Comparison of ENCODE assay signal across 8 cellular contexts in genomic region chr1:25799346-25799720, GRCh38. TPM values are rescaled to one million over a fixed set of nuclear protein-coding genes. Genes with fewer than 3 reads are reported as not detected.
DNase-seq lines count a peak whose midpoint lies in the region; ATAC-seq and TF ChIP-seq lines count a peak whose summit lies in the region.

No MANE protein-coding gene starts in this region.

- no peak for TF ChIP-seq CTCF in astrocyte of the spinal cord (IDR thresholded peaks at IDR 0.05; ENCODE audit: low read depth, low read length)
- TF ChIP-seq CTCF in transverse colon (IDR thresholded peaks at IDR 0.05), result no peak

- no peak overlapping the region for H4K8ac ChIP-seq in mesenchymal stem cell (ENCODE audit: low read length)

- no peaks in the 10 kb centered on the region for H3K27me3 Mint-ChIP-seq in activated naive CD4-positive, alpha-beta T cell treated with anti-CD3 and anti-CD28 coated beads, Interleukin-2, amount 50 U/mL, for 24 hours

- H4K91ac ChIP-seq in mesenchymal stem cell (ENCODE audit: low read length), result no peak overlapping the region

- no peaks in the 10 kb centered on the region for H3K27me3 ChIP-seq in mesenchymal stem cell (ENCODE audit: control insufficient read depth in 1 of 2, insufficient read depth in 1 of 2, low read length in 2 of 2)
- no peaks in the 10 kb centered on the region for H3K27me3 ChIP-seq in transverse colon

- H2BK15ac ChIP-seq in mesenchymal stem cell (ENCODE audit: low read depth, poor library complexity, severe bottlenecking), result peak overlapping the region; percentile 54

- no peak for TF ChIP-seq POLR2A in transverse colon (IDR thresholded peaks at IDR 0.05)

- H3K4me3 ChIP-seq in astrocyte of the spinal cord (ENCODE audit: low read depth, low read length) (peak overlapping the region; percentile 45), mesenchymal stem cell (ENCODE audit: insufficient read depth in 1 of 2, low read depth in 1 of 2, low read length in 2 of 2) (peak overlapping the region in 1 of 2 experiments; percentile 80), transverse colon (peak overlapping the region in 3 of 4 donors; percentile 38 to 57 (median 45))

- H3K27ac ChIP-seq in mesenchymal stem cell (ENCODE audit: low read length, poor library complexity, severe bottlenecking) (no peak overlapping the region), transverse colon (peak overlapping the region; percentile 79 to 86 (median 82))

- H2AFZ ChIP-seq in mesenchymal stem cell (ENCODE audit: low read depth, low read length), result no peak overlapping the region

- H3K4me1 Mint-ChIP-seq in activated naive CD4-positive, alpha-beta T cell treated with anti-CD3 and anti-CD28 coated beads, Interleukin-2, amount 50 U/mL, for 24 hours, result peaks cover 85% of the 10 kb centered on the region

- no peaks in the 10 kb centered on the region for H3K9me3 Mint-ChIP-seq in activated naive CD4-positive, alpha-beta T cell treated with anti-CD3 and anti-CD28 coated beads, Interleukin-2, amount 50 U/mL, for 24 hours
- H3K9me3 Mint-ChIP-seq in activated naive CD4-positive, alpha-beta T cell treated with anti-CD3 and anti-CD28 coated beads, Interleukin-2, amount 50 U/mL, for 72 hours, result peaks cover 0 to 5% of the 10 kb centered on the region in 2 donors

- TF ChIP-seq EP300 in transverse colon (IDR thresholded peaks at IDR 0.05; ENCODE audit: low read depth), result no peak

- H3K23ac ChIP-seq in mesenchymal stem cell (ENCODE audit: low read length in 2 of 2), result no peak overlapping the region

- in situ Hi-C loops in astrocyte of the spinal cord (cut with HindIII; ENCODE audit: low sequenced_read_pairs) (no loop called here), transverse colon (cut with MboI; ENCODE audit: low pct_ligation_motif_present in 1 of 4, low pct_unique_long_range_greater_than_20kb in 1 of 4, low sequenced_read_pairs in 3 of 4) (loop anchor here (5.0 to 25.0 kb wide), 3 partner anchors 185 to 187 kb away; partner anchors contain the start of gene MAN1C1 (in 3 of the 4))

- peak overlapping the region; percentile 84 for H3K9ac ChIP-seq in mesenchymal stem cell (ENCODE audit: low read length)

- H2BK120ac ChIP-seq in mesenchymal stem cell (ENCODE audit: low read depth, low read length), result no peak overlapping the region

- peak overlapping the region; percentile 46 for H2AK5ac ChIP-seq in mesenchymal stem cell (ENCODE audit: low read length, severe bottlenecking)

- H3K4me1 ChIP-seq in mesenchymal stem cell (ENCODE audit: control insufficient read depth, insufficient read depth, low read depth, low read length) (peaks cover 20% of the 10 kb centered on the region), transverse colon (peaks cover 17 to 37% (median 20%) of the 10 kb centered on the region in 4 donors)

- H3K18ac ChIP-seq in mesenchymal stem cell (ENCODE audit: low read depth in 1 of 2, low read length in 2 of 2), result peak overlapping the region; percentile 18 to 44

- H3K4me2 ChIP-seq in mesenchymal stem cell (ENCODE audit: low read length, poor library complexity, severe bottlenecking), result peak overlapping the region; percentile 54

- peaks cover 10% of the 10 kb centered on the region for H3K79me1 ChIP-seq in mesenchymal stem cell (replicated peaks; ENCODE audit: low read length, poor library complexity, severe bottlenecking)

- peak overlapping the region; percentile 55 for H3K27ac Mint-ChIP-seq in activated naive CD4-positive, alpha-beta T cell treated with anti-CD3 and anti-CD28 coated beads, Interleukin-2, amount 50 U/mL, for 24 hours
- peak overlapping the region in 1 of 2 donors; percentile 46 for H3K27ac Mint-ChIP-seq in activated naive CD4-positive, alpha-beta T cell treated with anti-CD3 and anti-CD28 coated beads, Interleukin-2, amount 50 U/mL, for 72 hours

- no peak for ATAC-seq in activated naive CD4-positive, alpha-beta T cell treated with anti-CD3 and anti-CD28 coated beads, Interleukin-2, amount 50 U/mL, for 72 hours
- no peak for ATAC-seq in HG02852 (IDR thresholded peaks at IDR 0.05; ENCODE audit: unreplicated experiment)
- no peak for ATAC-seq in HG03469 (IDR thresholded peaks at IDR 0.05; ENCODE audit: unreplicated experiment)

- peak overlapping the region in 1 of 2 experiments; percentile 94 for H3K4ac ChIP-seq in mesenchymal stem cell (ENCODE audit: low read depth in 1 of 2, low read length in 2 of 2)

- H3K4me3 Mint-ChIP-seq in activated naive CD4-positive, alpha-beta T cell treated with anti-CD3 and anti-CD28 coated beads, Interleukin-2, amount 50 U/mL, for 24 hours, result peak overlapping the region; percentile 79

- 81% methylated on average over 4 of the region's 4 CpGs for WGBS in mesenchymal stem cell
- 55% methylated on average over 4 of the region's 4 CpGs; no CpG with 5 or more reads in 1 of the 2 donors for WGBS in transverse colon (ENCODE audit: low coverage in 1 of 2), 2 donors

- peak overlapping the region; percentile 47 for H2BK5ac ChIP-seq in mesenchymal stem cell (ENCODE audit: low read depth, low read length, poor library complexity, severe bottlenecking)

- intact Hi-C loops in transverse colon (cut with DNase I; ENCODE audit: low total_unique reads), result loop anchor here (5.0 kb wide), 1 partner anchor 187 kb away; no protein-coding TSS in a partner anchor

- H3K36me3 ChIP-seq in mesenchymal stem cell (ENCODE audit: control insufficient read depth in 1 of 2, insufficient read depth in 2 of 2, low read depth in 1 of 2, low read length in 2 of 2), result peaks cover 0 to 8% of the 10 kb centered on the region in 2 experiments
- no peaks in the 10 kb centered on the region for H3K36me3 ChIP-seq in transverse colon

- H3K9me3 ChIP-seq in mesenchymal stem cell (ENCODE audit: control insufficient read depth, low read length) (no peaks in the 10 kb centered on the region), transverse colon (no peaks in the 10 kb centered on the region)

- H3K14ac ChIP-seq in mesenchymal stem cell (ENCODE audit: low read length in 2 of 2), result no peak overlapping the region

- DNase-seq in activated naive CD4-positive, alpha-beta T cell treated with anti-CD3 and anti-CD28 coated beads, Interleukin-2, amount 50 U/mL, for 72 hours (ENCODE audit: low spot score in 2 of 2), result no peak
- DNase-seq in astrocyte of the spinal cord (ENCODE audit: low read depth, low spot score) (no peak), mesenchymal stem cell (no peak), transverse colon (no peak), middle frontal gyrus (ENCODE audit: extremely low spot score, low spot score) (no peak)

- H2BK12ac ChIP-seq in mesenchymal stem cell (ENCODE audit: low read length in 2 of 2), result no peak overlapping the region

- peaks cover 2% of the 10 kb centered on the region for H3K36me3 Mint-ChIP-seq in activated naive CD4-positive, alpha-beta T cell treated with anti-CD3 and anti-CD28 coated beads, Interleukin-2, amount 50 U/mL, for 24 hours
- H3K36me3 Mint-ChIP-seq in activated naive CD4-positive, alpha-beta T cell treated with anti-CD3 and anti-CD28 coated beads, Interleukin-2, amount 50 U/mL, for 72 hours, result peaks cover 0 to 24% of the 10 kb centered on the region in 2 donors

RNA-seq across cellular contexts. Expression of gene SELENON, which starts 0.7 kb away (rescaled TPM):
- 10 to 100 TPM; 13.5 to 34.9 TPM for total RNA-seq in activated naive CD4-positive, alpha-beta T cell treated with anti-CD3 and anti-CD28 coated beads, Interleukin-2, amount 50 U/mL, for 72 hours
- polyA plus RNA-seq in mesenchymal stem cell (2013, experiment 1 of 2), result 115 TPM
- 113 TPM for polyA plus RNA-seq in mesenchymal stem cell (2013, experiment 2 of 2)
- 10 to 100 TPM; 17.1 to 68.1 (median 24.4) TPM for total RNA-seq in transverse colon

RNA-seq across cellular contexts. Expression of gene MTFR1L, which starts 20.4 kb away (rescaled TPM):
- total RNA-seq in activated naive CD4-positive, alpha-beta T cell treated with anti-CD3 and anti-CD28 coated beads, Interleukin-2, amount 50 U/mL, for 72 hours, result 10 to 100 TPM; 42.6 to 43.9 TPM
- 49.9 TPM for polyA plus RNA-seq in mesenchymal stem cell (2013, experiment 1 of 2)
- polyA plus RNA-seq in mesenchymal stem cell (2013, experiment 2 of 2), result 50.5 TPM
- total RNA-seq in transverse colon, result 100 to 1,000 TPM in 1 of 4 donors, 10 to 100 TPM in 3; 73.2 to 125 (median 93.6) TPM

RNA-seq across cellular contexts. Expression of gene AUNIP, which starts 59.9 kb away (rescaled TPM):
- total RNA-seq in activated naive CD4-positive, alpha-beta T cell treated with anti-CD3 and anti-CD28 coated beads, Interleukin-2, amount 50 U/mL, for 72 hours, result 10 to 100 TPM in 1 of 2 donors, 1 to 10 TPM in 1; 8.6 to 10.6 TPM
- polyA plus RNA-seq in mesenchymal stem cell (2013, experiment 1 of 2), result 0.73 TPM
- polyA plus RNA-seq in mesenchymal stem cell (2013, experiment 2 of 2), result 0.89 TPM
- under 1 TPM in 1 of 4 donors, not detected in 3; 0.41 TPM for total RNA-seq in transverse colon

Comparison
In these comparisons a context has a peak if more than half of its experiments do, and no peak if none do; other contexts are left out.
1. RNA of gene AUNIP, which starts 59.9 kb away (total RNA-seq): 8.6 to 10.6 TPM in activated naive CD4-positive, alpha-beta T cell treated with anti-CD3 and anti-CD28 coated beads, Interleukin-2, amount 50 U/mL, for 72 hours; 0.41 TPM in transverse colon; every median in the first group is over 4 times any median in the second.